In genomic region chr22:45083659-45084305, GRCh38 we compare ENCODE assay signal across 16 cellular contexts.
DNase-seq lines count a peak whose midpoint lies in the region; ATAC-seq, FAIRE-seq and TF ChIP-seq lines count a peak whose summit lies in the region.
"Had no signal": no experiment of that assay in that cellular context is flagged by ENCODE, and none has a peak within 500 bp of the region (broad histone marks: within the 10 kb centered on the region; RNA-seq: fewer than 3 reads in every experiment).

No MANE protein-coding gene starts in this region.

- H3K27ac Mint-ChIP-seq in HFFc6 = no peak overlapping the region

- H3K36me3 Mint-ChIP-seq in HFFc6 (ENCODE audit: low read depth) = peaks cover 6% of the 10 kb centered on the region

- H3K9me3 ChIP-seq in osteoblast (ENCODE audit: low read depth, low read length) (no peaks in the 10 kb centered on the region), pancreas (no peaks in the 10 kb centered on the region), ascending aorta (no peaks in the 10 kb centered on the region)
- H3K9me3 ChIP-seq: left ventricle myocardium inferior had no signal

- H3K27ac ChIP-seq in osteoblast (ENCODE audit: low read depth, low read length) = peak overlapping the region; percentile 68
- H3K27ac ChIP-seq in pancreas = no peak overlapping the region
- no peak overlapping the region for H3K27ac ChIP-seq in ascending aorta
- H3K27ac ChIP-seq: 22Rv1, brain microvascular endothelial cell, left ventricle myocardium inferior, PC-9 had no signal

- no peak overlapping the region for H2AFZ ChIP-seq in osteoblast (ENCODE audit: low read length)
- H2AFZ ChIP-seq: PC-9 had no signal

- H3K36me3 ChIP-seq in osteoblast (ENCODE audit: insufficient read depth, low read length) (no peaks in the 10 kb centered on the region), pancreas (no peaks in the 10 kb centered on the region), ascending aorta (no peaks in the 10 kb centered on the region)
- H3K36me3 ChIP-seq: brain microvascular endothelial cell, left ventricle myocardium inferior had no signal

- no peaks in the 10 kb centered on the region for H3K79me2 ChIP-seq in osteoblast (ENCODE audit: insufficient read depth, low read length)

- H3K9me3 Mint-ChIP-seq in HFFc6 = peaks cover 6% of the 10 kb centered on the region

- H3K4me3 Mint-ChIP-seq in HFFc6 = no peak overlapping the region

- no peak for ATAC-seq in pancreas

- intact Hi-C loops in pancreas (cut with DNase I) (no loop called here), ascending aorta (cut with DNase I) (no loop called here)

- H3K4me1 ChIP-seq in osteoblast (ENCODE audit: insufficient read depth, low read length) = peaks cover 15% of the 10 kb centered on the region
- H3K4me1 ChIP-seq in pancreas = no peaks in the 10 kb centered on the region
- H3K4me1 ChIP-seq in ascending aorta = no peaks in the 10 kb centered on the region
- H3K4me1 ChIP-seq: left ventricle myocardium inferior had no signal

- H3K4me3 ChIP-seq in astrocyte of the cerebellum (ENCODE audit: low read depth, low read length) (no peak overlapping the region), osteoblast (ENCODE audit: insufficient read depth, low read length) (no peak overlapping the region), pancreas (no peak overlapping the region), ascending aorta (no peak overlapping the region)
- H3K4me3 ChIP-seq: left ventricle myocardium inferior, PC-9 had no signal

- peaks cover 11% of the 10 kb centered on the region for H3K27me3 ChIP-seq in osteoblast (ENCODE audit: insufficient read depth, low read length)
- H3K27me3 ChIP-seq in pancreas = peaks cover 0 to under 1% (median 0%) of the 10 kb centered on the region in 4 donors
- no peaks in the 10 kb centered on the region for H3K27me3 ChIP-seq in ascending aorta
- H3K27me3 ChIP-seq: brain microvascular endothelial cell had no signal

- peaks cover 23% of the 10 kb centered on the region for H3K4me1 Mint-ChIP-seq in HFFc6 (ENCODE audit: low read depth)

- H4K20me1 ChIP-seq in osteoblast (ENCODE audit: insufficient read depth, low read length) = no peaks in the 10 kb centered on the region

- TF ChIP-seq CTCF in HFFc6 (IDR thresholded peaks at IDR 0.05) = no peak
- TF ChIP-seq CTCF in astrocyte of the cerebellum (IDR thresholded peaks at IDR 0.05; ENCODE audit: low read depth, low read length, missing control alignments) = no peak
- TF ChIP-seq CTCF in osteoblast (IDR thresholded peaks at IDR 0.05; ENCODE audit: extremely low read depth, low read depth, low read length) = no peak
- TF ChIP-seq CTCF in pancreas (IDR thresholded peaks at IDR 0.05) = no peak
- TF ChIP-seq CTCF in ascending aorta (IDR thresholded peaks at IDR 0.05) = no peak

- FAIRE-seq in pancreas (lab: Jason Lieb, UNC) = no peak

- 63% methylated on average over 6 of the region's 6 CpGs for WGBS in pancreas, 2 donors

- DNase-seq in DMS 273 (lab: John Stamatoyannopoulos, UW; ENCODE audit: unreplicated experiment) = peak; percentile 24
- no peak for DNase-seq in DMS 273 treated with DMSO at 0.1 percent for 48 hours (lab: John Stamatoyannopoulos, UW)
- DNase-seq in HFFc6 = peak; percentile 48
- peak; percentile 34 for DNase-seq in astrocyte of the cerebellum (ENCODE audit: low read depth)
- DNase-seq in osteoblast (ENCODE audit: insufficient read length, low spot score, missing footprints) = peak; percentile 95
- no peak for DNase-seq in pancreas
- no peak for DNase-seq in ascending aorta (ENCODE audit: low spot score in 2 of 2)
- DNase-seq in SW 1271 (lab: John Stamatoyannopoulos, UW) = no peak
- DNase-seq: activated CD4-positive, CD25-positive, alpha-beta regulatory T cell; brain microvascular endothelial cell; foreskin melanocyte; GF-D8; left ventricle myocardium inferior; NCI-H1436 had no signal

- in situ Hi-C loops in astrocyte of the cerebellum (cut with HindIII; ENCODE audit: low sequenced_read_pairs) = no loop called here

- H3K4me2 ChIP-seq in osteoblast (ENCODE audit: insufficient read depth, low read length) = peak overlapping the region; percentile 49
- H3K4me2 ChIP-seq: PC-9 had no signal

- H3K27me3 Mint-ChIP-seq in HFFc6 (ENCODE audit: insufficient read depth) = peaks cover 27% of the 10 kb centered on the region

Comparison
In these comparisons a context has a peak if more than half of its experiments do, and no peak if none do; other contexts are left out.
1. DNase-seq: peak in DMS 273 (single experiment), HFFc6 (single experiment), astrocyte of the cerebellum (single experiment) and osteoblast (single experiment); none in DMS 273 treated with DMSO at 0.1 percent for 48 hours (single experiment), pancreas (0 of 6), ascending aorta (0 of 2) and SW 1271 (0 of 2).